8 cellular contexts compared by ENCODE assay signal in genomic region chr3:70982700-70983140, GRCh38.
A peak's percentile ranks its signal among the peaks of the same experiment; 100 is the strongest.
DNase-seq lines count a peak whose midpoint lies in the region; ATAC-seq, FAIRE-seq and TF ChIP-seq lines count a peak whose summit lies in the region.

No MANE protein-coding gene starts in this region.

- peaks cover 68% of the 10 kb centered on the region for H3K4me1 Mint-ChIP-seq in progenitor cell of endocrine pancreas (ENCODE audit: low read depth)

- H4K20me1 ChIP-seq in Karpas-422 (ENCODE audit: insufficient read depth, low read depth, low read length), result no peaks in the 10 kb centered on the region

- TF ChIP-seq POLR2A in adrenal gland (IDR thresholded peaks at IDR 0.05), result peak in 1 of 2 donors; percentile 56

- DNase-seq in A172 (ENCODE audit: low spot score), result peak; percentile 78
- DNase-seq in adrenal gland, result peak; percentile 53 to 77 (median 75)
- peak; percentile 15 to 54 for DNase-seq in heart right ventricle
- peak; percentile 14 for DNase-seq in progenitor cell of endocrine pancreas (ENCODE audit: low spot score, unreplicated experiment)
- DNase-seq in D721Med (ENCODE audit: insufficient read length, low spot score), result no peak
- no peak for DNase-seq in Karpas-422

- 19 to 31% (median 24%) methylated on average over 6 of the region's 6 CpGs for WGBS in adrenal gland, 4 donors
- WGBS in heart right ventricle, 2 donors, result 23 to 35% methylated on average over 6 of the region's 6 CpGs

- H3K9me3 ChIP-seq in HUES6 (ENCODE audit: control insufficient read depth, insufficient read depth, low read depth, low read length) (no peaks in the 10 kb centered on the region), adrenal gland (replicated peaks in 1 of 3) (no peaks in the 10 kb centered on the region), heart right ventricle (no peaks in the 10 kb centered on the region), Karpas-422 (ENCODE audit: low read length) (no peaks in the 10 kb centered on the region)

- H3K9me3 Mint-ChIP-seq in progenitor cell of endocrine pancreas (ENCODE audit: low read depth), result no peaks in the 10 kb centered on the region

- H2AFZ ChIP-seq in Karpas-422 (ENCODE audit: low read length), result no peak overlapping the region

- ATAC-seq in GM18907 (IDR thresholded peaks at IDR 0.05; ENCODE audit: unreplicated experiment) (peak; percentile 89), heart right ventricle (peak; percentile 53 to 86 (median 65))

- peaks cover 8% of the 10 kb centered on the region for H3K36me3 ChIP-seq in HUES6 (ENCODE audit: control insufficient read depth, insufficient read depth, low read length)
- peaks cover 0 to 5% of the 10 kb centered on the region in 2 donors for H3K36me3 ChIP-seq in adrenal gland (replicated peaks in 1 of 2)
- peaks cover 0 to 62% (median 35%) of the 10 kb centered on the region in 9 donors for H3K36me3 ChIP-seq in heart right ventricle
- H3K36me3 ChIP-seq in Karpas-422 (ENCODE audit: insufficient read depth, low read length), result peaks cover 52% of the 10 kb centered on the region

- H3K27ac ChIP-seq in HUES6 (ENCODE audit: low read depth, low read length) (peak overlapping the region; percentile 17; the same call in 1 of the 2 replicates), adrenal gland (peak overlapping the region; percentile 60 to 95 (median 93)), heart right ventricle (peak overlapping the region; percentile 64 to 90 (median 82)), Karpas-422 (ENCODE audit: low read length) (no peak overlapping the region)

- no peak overlapping the region for H3K4me3 Mint-ChIP-seq in progenitor cell of endocrine pancreas (ENCODE audit: low read depth)

- H3K4me3 ChIP-seq in HUES6 (ENCODE audit: low read depth, low read length) (no peak overlapping the region), adrenal gland (peak overlapping the region in 1 of 4 donors; percentile 9), heart right ventricle (peak overlapping the region in 3 of 10 donors; percentile 1 to 5 (median 4)), Karpas-422 (ENCODE audit: low read length) (no peak overlapping the region)

- TF ChIP-seq CTCF in adrenal gland (IDR thresholded peaks at IDR 0.05), result no peak
- no peak for TF ChIP-seq CTCF in heart right ventricle (IDR thresholded peaks at IDR 0.05)
- TF ChIP-seq CTCF in progenitor cell of endocrine pancreas (IDR thresholded peaks at IDR 0.05; ENCODE audit: unreplicated experiment), result no peak
- TF ChIP-seq CTCF in D721Med (IDR thresholded peaks at IDR 0.05; ENCODE audit: insufficient read depth, missing control alignments), result no peak

- no peak overlapping the region for H3K9ac ChIP-seq in HUES6 (ENCODE audit: low read length)
- H3K9ac ChIP-seq in Karpas-422 (ENCODE audit: low read length), result no peak overlapping the region

- no peaks in the 10 kb centered on the region for H3K27me3 ChIP-seq in HUES6 (ENCODE audit: control insufficient read depth, insufficient read depth, low read length)
- H3K27me3 ChIP-seq in adrenal gland, result no peaks in the 10 kb centered on the region
- no peaks in the 10 kb centered on the region for H3K27me3 ChIP-seq in heart right ventricle
- no peaks in the 10 kb centered on the region for H3K27me3 ChIP-seq in Karpas-422 (ENCODE audit: low read length)

- H3K27me3 Mint-ChIP-seq in progenitor cell of endocrine pancreas, result no peaks in the 10 kb centered on the region

- intact Hi-C loops in adrenal gland (cut with DNase I), result no loop called here
- intact Hi-C loops in heart right ventricle (cut with DNase I), result loop anchor here in 1 of 10 donors (5.0 kb wide), 2 partner anchors 80 to 150 kb away; no protein-coding TSS in a partner anchor

- no peak overlapping the region for H3K4me2 ChIP-seq in Karpas-422 (ENCODE audit: low read depth, low read length, poor library complexity, severe bottlenecking)

- no peaks in the 10 kb centered on the region for H3K9me2 ChIP-seq in Karpas-422 (replicated peaks; ENCODE audit: insufficient read depth, low read length)

- H3K79me2 ChIP-seq in Karpas-422 (ENCODE audit: low read length), result peaks cover 23% of the 10 kb centered on the region; the same call in 1 of the 2 replicates

- H3K36me3 Mint-ChIP-seq in progenitor cell of endocrine pancreas (ENCODE audit: insufficient read depth), result peaks cover 40% of the 10 kb centered on the region

- no peak for FAIRE-seq in D721Med (lab: Jason Lieb, UNC)

- peak overlapping the region; percentile 99 for H3K27ac Mint-ChIP-seq in progenitor cell of endocrine pancreas

- peaks cover 26% of the 10 kb centered on the region for H3K4me1 ChIP-seq in HUES6 (ENCODE audit: control insufficient read depth, insufficient read depth, low read length)
- peaks cover 24 to 40% of the 10 kb centered on the region in 2 donors for H3K4me1 ChIP-seq in adrenal gland (replicated peaks in 1 of 2)
- H3K4me1 ChIP-seq in heart right ventricle, result peaks cover 14 to 79% (median 51%) of the 10 kb centered on the region in 9 donors
- H3K4me1 ChIP-seq in Karpas-422 (ENCODE audit: low read length), result no peaks in the 10 kb centered on the region

Comparison
In these comparisons a context has a peak if more than half of its experiments do, and no peak if none do; other contexts are left out.
1. DNase-seq: peak in A172 (single experiment), adrenal gland (7 of 7), heart right ventricle (2 of 2) and progenitor cell of endocrine pancreas (single experiment); none in D721Med (single experiment) and Karpas-422 (single experiment).